8 cellular contexts compared by ENCODE assay signal in the genomic region with DNA sequence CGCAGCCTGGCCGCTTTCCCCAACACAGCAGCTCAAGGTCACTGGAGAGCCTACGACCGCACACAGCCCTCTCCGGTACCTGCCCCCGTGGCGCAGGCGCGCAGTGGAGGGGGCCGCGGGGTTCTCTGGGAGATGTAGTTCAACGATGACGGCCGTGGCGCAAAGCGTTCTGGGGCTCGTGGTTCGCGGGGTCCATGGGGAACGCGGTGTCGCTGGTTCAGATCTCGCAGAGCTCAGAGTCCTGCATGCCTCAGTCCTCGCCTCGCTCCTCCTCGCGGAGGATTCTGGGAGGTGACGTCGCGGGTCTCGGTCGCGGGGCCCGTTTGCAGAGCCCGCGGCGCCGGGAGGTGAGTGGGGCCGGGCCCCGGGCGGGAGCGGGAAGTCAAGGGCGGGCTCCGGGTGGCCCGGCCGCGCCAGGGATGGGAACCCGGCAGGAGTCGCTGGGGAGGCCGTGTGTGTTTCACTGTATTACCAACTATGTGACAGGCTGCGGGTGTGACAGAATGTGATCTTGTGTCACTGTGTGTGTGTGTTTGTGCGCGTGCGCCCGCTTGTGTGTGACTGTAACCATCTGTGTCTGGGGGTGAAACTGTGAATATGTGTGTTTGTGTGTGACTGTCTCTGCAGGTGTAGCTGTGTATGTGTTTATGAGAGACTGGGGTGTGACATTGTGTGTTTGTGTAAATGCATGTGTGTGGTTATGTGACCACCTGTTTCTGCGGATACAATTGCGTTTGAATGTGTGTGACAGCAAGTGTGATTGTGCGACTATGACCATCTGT. TPM values are rescaled to one million over a fixed set of nuclear protein-coding genes. Genes with fewer than 3 reads are reported as not detected.
DNase-seq lines count a peak whose midpoint lies in the region; ATAC-seq and TF ChIP-seq lines count a peak whose summit lies in the region.

A gene (plus strand): TSS at position 220 of the 782 bp plus-strand sequence. CDS start 3,100 bp downstream, outside the sequence.

- in situ Hi-C loops in astrocyte of the spinal cord (cut with HindIII; ENCODE audit: low sequenced_read_pairs): no loop called here

- ATAC-seq in GM18505 (IDR thresholded peaks at IDR 0.05; ENCODE audit: unreplicated experiment) (peak; percentile 98), HG02970 (IDR thresholded peaks at IDR 0.05; ENCODE audit: low FRiP score, unreplicated experiment) (peak; percentile 94), aorta (ENCODE audit: low FRiP score) (peak; percentile 99)

- peak; percentile 84 for TF ChIP-seq POLR2A in GM18505 (IDR thresholded peaks at IDR 0.05; ENCODE audit: borderline replicate concordance, extremely low read depth, insufficient read depth, insufficient read length)

- DNase-seq in NCI-H1930 (lab: John Stamatoyannopoulos, UW) (peak; percentile 96 to 98), T-helper 9 cell (peak; percentile 94), astrocyte of the spinal cord (ENCODE audit: low read depth, low spot score) (peak; percentile 98), hepatocyte (ENCODE audit: low spot score) (peak; percentile 98), aorta (peak; percentile 99)

- H3K9me2 ChIP-seq in hepatocyte (replicated peaks; ENCODE audit: insufficient read depth): no peaks in the 10 kb centered on the region

- peaks cover 5% of the 10 kb centered on the region for H3K4me1 ChIP-seq in hepatocyte (ENCODE audit: insufficient read depth)
- H3K4me1 ChIP-seq in rectal smooth muscle tissue (ENCODE audit: control insufficient read depth, insufficient read depth, low read length): peaks cover 5% of the 10 kb centered on the region
- no peaks in the 10 kb centered on the region for H3K4me1 ChIP-seq in aorta (ENCODE audit: control insufficient read depth in 1 of 2, insufficient read depth in 2 of 2, low read length in 2 of 2)

- H3K36me3 ChIP-seq in hepatocyte (replicated peaks; ENCODE audit: insufficient read depth, low read depth) (no peaks in the 10 kb centered on the region), rectal smooth muscle tissue (ENCODE audit: control insufficient read depth, insufficient read depth, low read length) (peaks cover 9% of the 10 kb centered on the region), aorta (ENCODE audit: control insufficient read depth in 1 of 2, insufficient read depth in 2 of 2, low read length in 1 of 2) (peaks cover 3 to 10% of the 10 kb centered on the region in 2 donors)

- no peaks in the 10 kb centered on the region for H3K9me3 ChIP-seq in hepatocyte (ENCODE audit: low read depth)
- peaks cover 2% of the 10 kb centered on the region for H3K9me3 ChIP-seq in aorta (ENCODE audit: control insufficient read depth, low read length)

- peak within 1 kb of the TSS; percentile 80 for H3K4me3 ChIP-seq in astrocyte of the spinal cord (ENCODE audit: low read depth, low read length)
- peak within 1 kb of the TSS; percentile 49 for H3K4me3 ChIP-seq in hepatocyte
- H3K4me3 ChIP-seq in rectal smooth muscle tissue (ENCODE audit: low read length): peak within 1 kb of the TSS; percentile 94
- H3K4me3 ChIP-seq in aorta (ENCODE audit: low read length in 2 of 2): peak within 1 kb of the TSS; percentile 52 to 65

- TF ChIP-seq CTCF in astrocyte of the spinal cord (IDR thresholded peaks at IDR 0.05; ENCODE audit: low read depth, low read length): peak; percentile 12
- peak; percentile 14 for TF ChIP-seq CTCF in hepatocyte (IDR thresholded peaks at IDR 0.05; ENCODE audit: poor library complexity)

- H3K27me3 ChIP-seq in hepatocyte (no peaks in the 10 kb centered on the region), rectal smooth muscle tissue (ENCODE audit: control insufficient read depth, insufficient read depth, low read length) (no peaks in the 10 kb centered on the region), aorta (ENCODE audit: control insufficient read depth in 1 of 2, insufficient read depth in 2 of 2, low read length in 1 of 2) (no peaks in the 10 kb centered on the region)

- H3K27ac ChIP-seq in hepatocyte (peak within 1 kb of the TSS; percentile 85), rectal smooth muscle tissue (ENCODE audit: low read depth, low read length) (peak within 1 kb of the TSS; percentile 81), aorta (ENCODE audit: low read depth in 1 of 2, low read length in 2 of 2) (peak within 1 kb of the TSS in 1 of 2 donors; percentile 48)

- intact Hi-C loops in aorta (cut with DNase I): loop anchor here in 1 of 2 donors (5.0 kb wide), 1 partner anchor 96 kb away; a partner anchor contains a TSS

- H3K4me2 ChIP-seq in hepatocyte: peak within 1 kb of the TSS; percentile 83

- peaks cover 10% of the 10 kb centered on the region for H3K79me2 ChIP-seq in hepatocyte

- H3K9ac ChIP-seq in rectal smooth muscle tissue (ENCODE audit: low read length): peak within 1 kb of the TSS; percentile 86

- no peaks in the 10 kb centered on the region for H4K20me1 ChIP-seq in hepatocyte (ENCODE audit: insufficient read depth, poor library complexity, severe bottlenecking)

- WGBS in hepatocyte (ENCODE audit: low lambda C conversion rate, missing lambda C conversion rate): 3% methylated on average over 41 of the region's 58 CpGs
- WGBS in aorta, 2 donors: 1% methylated on average over 56 to 58 of the region's 58 CpGs

- H2AFZ ChIP-seq in hepatocyte: peak within 1 kb of the TSS; percentile 79

RNA-seq across cellular contexts. Expression of the gene that starts here (rescaled TPM):
- total RNA-seq in hepatocyte (7.3 TPM in 2 replicates), aorta (1 to 10 TPM; 7.3 to 9.0 TPM)
- polyA plus RNA-seq in hepatocyte (1.7 and 1.9 TPM in 2 replicates), aorta (1 to 10 TPM; 3.3 to 5.1 TPM)
